9 cellular contexts compared by ENCODE assay signal in the genomic region with DNA sequence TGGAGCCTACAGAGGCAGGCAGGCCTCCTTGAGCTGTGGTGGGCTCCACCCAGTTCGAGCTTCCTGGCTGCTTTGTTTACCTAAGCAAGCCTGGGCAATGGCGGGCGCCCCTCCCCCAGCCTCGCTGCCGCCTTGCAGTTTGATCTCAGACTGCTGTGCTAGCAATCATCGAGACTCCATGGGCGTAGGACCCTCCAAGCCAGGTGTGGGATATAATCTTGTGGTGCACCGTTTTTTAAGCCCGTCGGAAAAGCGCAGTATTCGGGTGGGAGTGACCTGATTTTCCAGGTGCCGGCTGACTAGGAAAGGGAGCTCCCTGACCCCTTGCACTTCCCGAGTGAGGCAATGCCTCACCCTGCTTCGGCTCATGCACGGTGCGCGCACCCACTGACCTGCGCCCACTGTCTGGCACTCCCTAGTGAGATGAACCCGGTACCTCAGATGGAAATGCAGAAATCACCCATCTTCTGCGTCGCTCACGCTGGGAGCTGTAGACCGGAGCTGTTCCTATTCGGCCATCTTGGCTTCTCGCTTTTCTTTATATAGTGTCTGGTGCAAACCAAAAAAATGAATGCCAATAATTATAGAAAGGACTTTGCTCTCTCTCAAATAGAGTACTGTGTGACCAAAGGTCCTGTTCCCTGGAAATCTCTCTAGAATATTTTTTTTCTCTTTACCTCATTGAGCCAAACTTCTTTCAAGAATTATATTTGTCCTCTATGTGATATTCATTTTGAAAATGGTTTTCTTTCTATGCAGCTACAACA. TPM values are rescaled to one million over a fixed set of nuclear protein-coding genes. Genes with fewer than 3 reads are reported as not detected.
DNase-seq lines count a peak whose midpoint lies in the region; TF ChIP-seq lines count a peak whose summit lies in the region.
"Not testable (repeated sequence)": the region's sequence is repeated elsewhere in the genome, so short reads cannot be mapped to it uniquely, and the experiment has no call there.
"Had no signal": no experiment of that assay in that cellular context is flagged by ENCODE, and none has a peak within 500 bp of the region (broad histone marks: within the 10 kb centered on the region; RNA-seq: fewer than 3 reads in every experiment).

No MANE protein-coding gene starts in this region.

- H3K9me3 ChIP-seq in HUES6 (ENCODE audit: control insufficient read depth, insufficient read depth, low read depth, low read length); endodermal cell (ENCODE audit: control insufficient read depth, low read length): not testable (repeated sequence)

- H3K27ac ChIP-seq in 22Rv1 (peak overlapping the region; percentile 37; the same call in 1 of the 2 replicates), HUES6 (ENCODE audit: low read depth, low read length) (0 out of 2 replicates have a peak overlapping the region, but pooled peaks have one; percentile 19)
- not testable (repeated sequence) for H3K27ac ChIP-seq in endodermal cell (ENCODE audit: low read depth, low read length)

- not testable (repeated sequence) for H3K36me3 Mint-ChIP-seq in endodermal cell (ENCODE audit: low read depth); neural crest cell (ENCODE audit: low read depth)

- H3K9ac ChIP-seq in HUES6 (ENCODE audit: low read length): peak overlapping the region; percentile 73
- H3K9ac ChIP-seq in endodermal cell (ENCODE audit: extremely low read depth, low read length, poor library complexity, severe bottlenecking): not testable (repeated sequence)

- WGBS in endodermal cell (ENCODE audit: insufficient coverage in 1 of 2, insufficient read length in 1 of 2), 2 experiments: 85 to 96% methylated on average over 12 to 13 of the region's 26 CpGs

- not testable (repeated sequence) for H3K36me3 ChIP-seq in HUES6 (ENCODE audit: control insufficient read depth, insufficient read depth, low read length); endodermal cell (ENCODE audit: control insufficient read depth, insufficient read depth, low read length)

- H3K4me3 ChIP-seq in HUES6 (ENCODE audit: low read depth, low read length): peak overlapping the region; percentile 53
- not testable (repeated sequence) for H3K4me3 ChIP-seq in endodermal cell (ENCODE audit: low read length)

- not testable (repeated sequence) for TF ChIP-seq CTCF in 22Rv1 (IDR thresholded peaks at IDR 0.05); endodermal cell (conservative IDR thresholded peaks at IDR 0.05); neural crest cell (conservative IDR thresholded peaks at IDR 0.05)

- H3K27ac Mint-ChIP-seq in endodermal cell (peak overlapping the region; percentile 98), neural crest cell (ENCODE audit: unreplicated experiment) (peak overlapping the region; percentile 75)

- not testable (repeated sequence) for H3K27me3 ChIP-seq in HUES6 (ENCODE audit: control insufficient read depth, insufficient read depth, low read length); endodermal cell (ENCODE audit: control insufficient read depth, insufficient read depth, low read length, poor library complexity, severe bottlenecking)

- not testable (repeated sequence) for H3K4me1 ChIP-seq in HUES6 (ENCODE audit: control insufficient read depth, insufficient read depth, low read length); endodermal cell (ENCODE audit: control insufficient read depth, insufficient read depth, low read length)

- H3K27me3 Mint-ChIP-seq in endodermal cell (ENCODE audit: insufficient read depth); neural crest cell (ENCODE audit: low read depth): not testable (repeated sequence)

- H3K4me3 Mint-ChIP-seq in endodermal cell: peak overlapping the region; percentile 78
- peak overlapping the region; percentile 74 for H3K4me3 Mint-ChIP-seq in neural crest cell

- DNase-seq in ELF-1 (ENCODE audit: low read depth, low spot score): peak; percentile 32
- DNase-seq in NCI-H146 (lab: John Stamatoyannopoulos, UW): peak; percentile 46
- DNase-seq in NCI-H460 (ENCODE audit: extremely low read depth, low read depth): peak; percentile 8
- DNase-seq in SW480 (ENCODE audit: low spot score): peak; percentile 8
- peak; percentile 59 for DNase-seq in endodermal cell
- not testable (repeated sequence) for DNase-seq in neural crest cell (ENCODE audit: low read depth, low spot score)

- H3K9me3 Mint-ChIP-seq in endodermal cell: peaks cover 18% of the 10 kb centered on the region
- H3K9me3 Mint-ChIP-seq in neural crest cell: not testable (repeated sequence)

- not testable (repeated sequence) for H3K4me1 Mint-ChIP-seq in endodermal cell, neural crest cell

RNA-seq across cellular contexts. Expression of a gene that starts 50.4 kb away (rescaled TPM):
- 2.9 and 3.4 TPM in 2 replicates for total RNA-seq in NCI-H460 (2014; rRNA removed; shearing (Covaris generic))
- 4.9 and 5.0 TPM in 2 replicates for polyA plus RNA-seq in NCI-H460 (2014; cell fraction: nucleus; rRNA removed)
- total RNA-seq in endodermal cell: 10 to 100 TPM in 1 of 2 donors, 1 to 10 TPM in 1; 2.4 to 11.4 TPM
- 1.00 TPM for polyA plus RNA-seq in endodermal cell (2013, experiment 1 of 2)
- 1.4 TPM for polyA plus RNA-seq in endodermal cell (2013, experiment 2 of 2)
- total RNA-seq in neural crest cell: 0.12 and 0.18 TPM in 2 replicates
- total RNA-seq: CD8-positive, alpha-beta T cell had no signal
